Comparison of ENCODE assay signal across 20 cellular contexts in the genomic region with DNA sequence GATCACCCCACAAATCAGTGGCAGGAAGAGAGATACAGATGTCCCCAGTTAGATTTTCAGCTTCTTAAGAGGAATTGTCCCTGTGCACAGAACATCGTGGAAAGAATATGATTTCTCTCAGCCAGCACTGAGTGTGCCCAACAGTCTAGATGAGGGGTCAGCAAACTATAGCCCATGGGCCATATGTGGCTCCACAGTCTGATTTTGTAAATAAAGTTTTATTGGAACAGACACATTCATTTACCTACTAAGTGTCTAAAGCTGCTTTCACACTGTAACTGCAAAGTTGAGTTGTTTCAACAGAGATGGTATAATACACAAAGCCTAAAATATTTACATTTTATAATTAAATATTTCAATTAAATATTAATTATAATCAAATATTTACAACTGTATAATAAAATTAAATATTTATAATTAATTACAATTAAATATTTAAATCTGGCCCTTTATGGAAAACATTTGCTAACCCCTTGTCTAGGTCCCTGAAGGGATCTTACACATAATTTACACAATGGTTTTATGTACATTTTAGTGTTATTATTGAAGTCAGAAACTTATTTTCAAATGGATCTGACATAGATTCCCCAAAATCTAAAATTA.
DNase-seq lines count a peak whose midpoint lies in the region; ATAC-seq, FAIRE-seq and TF ChIP-seq lines count a peak whose summit lies in the region.
"Had no signal": no experiment of that assay in that cellular context is flagged by ENCODE, and none has a peak within 500 bp of the region (broad histone marks: within the 10 kb centered on the region; RNA-seq: fewer than 3 reads in every experiment).

No MANE protein-coding gene starts in this region.

- CTCF ChIA-PET in WTC11 (lab: Charles Lee): interaction anchor here (1.1 kb wide), 1 partner anchor 288 kb away, joined by 3 read pairs; no protein-coding TSS in a partner anchor

- no peak for TF ChIP-seq EP300 in suprapubic skin (IDR thresholded peaks at IDR 0.05)

- H3K4me1 Mint-ChIP-seq in WTC11 (peaks cover 12% of the 10 kb centered on the region), osteocyte (ENCODE audit: unreplicated experiment) (peaks cover 8% of the 10 kb centered on the region)
- no peaks in the 10 kb centered on the region for H3K4me1 Mint-ChIP-seq in stimulated activated effector memory CD8-positive, alpha-beta T cell treated with anti-CD3 and anti-CD28 coated beads, Interleukin-12 subunit alpha, Interleukin-12 subunit beta, amount 100 ng/mL, for 72 hours
- H3K4me1 Mint-ChIP-seq: CD4-positive, alpha-beta memory T cell had no signal

- no peak overlapping the region for H3K27ac Mint-ChIP-seq in WTC11
- no peak overlapping the region for H3K27ac Mint-ChIP-seq in osteocyte (ENCODE audit: unreplicated experiment)
- H3K27ac Mint-ChIP-seq in stimulated activated effector memory CD8-positive, alpha-beta T cell treated with anti-CD3 and anti-CD28 coated beads, Interleukin-12 subunit alpha, Interleukin-12 subunit beta, amount 100 ng/mL, for 72 hours: no peak overlapping the region
- H3K27ac Mint-ChIP-seq: CD4-positive, alpha-beta memory T cell had no signal

- FAIRE-seq in A204.1 (lab: Jason Lieb, UNC) (peak; percentile 56), frontal cortex (lab: Jason Lieb, UNC) (peak; percentile 73)
- FAIRE-seq: A549, D721Med, GM12892, GM19239, H1, HepG2, HTR-8/SVneo had no signal

- H3K9me3 Mint-ChIP-seq in WTC11 (no peaks in the 10 kb centered on the region), osteocyte (ENCODE audit: unreplicated experiment) (no peaks in the 10 kb centered on the region)
- H3K9me3 Mint-ChIP-seq in stimulated activated effector memory CD8-positive, alpha-beta T cell treated with anti-CD3 and anti-CD28 coated beads, Interleukin-12 subunit alpha, Interleukin-12 subunit beta, amount 100 ng/mL, for 72 hours: no peaks in the 10 kb centered on the region

- no peak for DNase-seq in WTC11 (ENCODE audit: low spot score)
- DNase-seq in frontal cortex (ENCODE audit: low spot score in 2 of 2): no peak
- DNase-seq in osteocyte (ENCODE audit: extremely low spot score, unreplicated experiment): peak; percentile 15
- DNase-seq in HPDE6-E6E7 (ENCODE audit: extremely low spot score): no peak
- no peak for DNase-seq in suprapubic skin (ENCODE audit: low spot score in 2 of 2)
- no peak for DNase-seq in stimulated activated effector memory CD8-positive, alpha-beta T cell treated with anti-CD3 and anti-CD28 coated beads, Interleukin-12 subunit alpha, Interleukin-12 subunit beta, amount 100 ng/mL, for 72 hours (ENCODE audit: low spot score in 2 of 2)
- DNase-seq: BE2C; CD4-positive, alpha-beta memory T cell; DND-41; GDM1 had no signal

- H3K27me3 Mint-ChIP-seq in WTC11 (ENCODE audit: low read depth): no peaks in the 10 kb centered on the region
- no peaks in the 10 kb centered on the region for H3K27me3 Mint-ChIP-seq in osteocyte (ENCODE audit: unreplicated experiment)

- H3K27me3 ChIP-seq in suprapubic skin: peaks cover 21% of the 10 kb centered on the region
- H3K27me3 ChIP-seq: BE2C had no signal

- no peak for ATAC-seq in WTC11
- ATAC-seq in stimulated activated effector memory CD8-positive, alpha-beta T cell treated with anti-CD3 and anti-CD28 coated beads, Interleukin-12 subunit alpha, Interleukin-12 subunit beta, amount 100 ng/mL, for 72 hours: no peak
- ATAC-seq: A549, HepG2 had no signal

- H3K36me3 Mint-ChIP-seq in WTC11: no peaks in the 10 kb centered on the region
- H3K36me3 Mint-ChIP-seq in osteocyte (ENCODE audit: unreplicated experiment): no peaks in the 10 kb centered on the region
- no peaks in the 10 kb centered on the region for H3K36me3 Mint-ChIP-seq in stimulated activated effector memory CD8-positive, alpha-beta T cell treated with anti-CD3 and anti-CD28 coated beads, Interleukin-12 subunit alpha, Interleukin-12 subunit beta, amount 100 ng/mL, for 72 hours
- H3K36me3 Mint-ChIP-seq: CD4-positive, alpha-beta memory T cell had no signal

- H3K4me1 ChIP-seq in suprapubic skin: no peaks in the 10 kb centered on the region
- H3K4me1 ChIP-seq: A549, BE2C, HAP-1 had no signal

- no peak overlapping the region for H3K27ac ChIP-seq in suprapubic skin
- H3K27ac ChIP-seq: A549, C4-2B had no signal

- no peak for TF ChIP-seq CTCF in WTC11 (IDR thresholded peaks at IDR 0.05)
- TF ChIP-seq CTCF in osteocyte (IDR thresholded peaks at IDR 0.05): no peak
- TF ChIP-seq CTCF in suprapubic skin (IDR thresholded peaks at IDR 0.05): no peak

- 91% methylated on average over 1 of the region's 1 CpG for WGBS in suprapubic skin

- H3K4me3 Mint-ChIP-seq in WTC11 (no peak overlapping the region), osteocyte (ENCODE audit: unreplicated experiment) (no peak overlapping the region)
- no peak overlapping the region for H3K4me3 Mint-ChIP-seq in stimulated activated effector memory CD8-positive, alpha-beta T cell treated with anti-CD3 and anti-CD28 coated beads, Interleukin-12 subunit alpha, Interleukin-12 subunit beta, amount 100 ng/mL, for 72 hours
- H3K4me3 Mint-ChIP-seq: CD4-positive, alpha-beta memory T cell had no signal

- no peak for TF ChIP-seq POLR2A in suprapubic skin (IDR thresholded peaks at IDR 0.05)

- H3K36me3 ChIP-seq in suprapubic skin: no peaks in the 10 kb centered on the region
- H3K36me3 ChIP-seq: BE2C, HAP-1 had no signal

- H3K9me3 ChIP-seq in suprapubic skin: no peaks in the 10 kb centered on the region
- H3K9me3 ChIP-seq: A549, BE2C, HAP-1 had no signal

- POLR2A ChIA-PET in WTC11 (lab: Charles Lee): no interaction called here

- no peak overlapping the region for H3K4me3 ChIP-seq in suprapubic skin
- H3K4me3 ChIP-seq: A549, HAP-1 had no signal

TF ChIP-seq in WTC11, 78 proteins besides CTCF, POLR2A, EP300 and RAD21:
- peak; percentile 97 for TF ChIP-seq HMGA2 (CRISPR knock-in tag; IDR thresholded peaks at IDR 0.05)
- TF ChIP-seq, protein P1, sequence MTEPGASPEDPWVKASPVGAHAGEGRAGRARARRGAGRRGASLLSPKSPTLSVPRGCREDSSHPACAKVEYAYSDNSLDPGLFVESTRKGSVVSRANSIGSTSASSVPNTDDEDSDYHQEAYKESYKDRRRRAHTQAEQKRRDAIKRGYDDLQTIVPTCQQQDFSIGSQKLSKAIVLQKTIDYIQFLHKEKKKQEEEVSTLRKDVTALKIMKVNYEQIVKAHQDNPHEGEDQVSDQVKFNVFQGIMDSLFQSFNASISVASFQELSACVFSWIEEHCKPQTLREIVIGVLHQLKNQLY (CRISPR knock-in tag; IDR thresholded peaks at IDR 0.05): no peak
- TF ChIP-seq ZNF423 (CRISPR knock-in tag; IDR thresholded peaks at IDR 0.05): no peak
